Comparison of ENCODE assay signal across 1 cellular context in the genomic region with DNA sequence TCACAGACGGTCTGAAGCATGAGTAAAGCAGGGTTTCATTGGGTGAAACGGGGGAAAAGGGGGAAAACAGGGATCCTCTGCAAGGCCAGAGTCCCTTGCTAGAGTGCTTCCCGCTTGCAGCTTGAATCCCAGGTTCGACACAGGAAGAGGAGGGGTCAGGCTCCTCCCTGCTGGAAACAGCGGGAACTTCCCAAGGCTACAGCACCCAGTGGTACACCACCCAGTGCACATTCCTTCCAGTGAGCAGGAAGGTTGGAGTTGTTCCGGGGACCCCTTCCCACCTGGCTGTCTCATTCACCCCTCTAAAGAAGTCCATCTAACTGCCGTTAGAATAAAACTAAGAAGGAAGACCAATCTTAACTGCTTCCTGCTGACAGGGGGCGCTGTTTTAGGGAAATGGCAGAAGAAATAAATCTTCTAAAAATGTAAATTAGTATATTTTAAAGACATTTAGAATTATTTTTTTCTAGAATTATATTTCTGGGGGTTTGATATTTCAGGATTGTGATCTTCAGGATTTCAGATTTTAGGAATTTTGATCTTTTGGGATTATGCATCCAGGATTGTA.
TF ChIP-seq lines count a peak whose summit lies in the region.

No MANE protein-coding gene starts in this region.

TF ChIP-seq in H1, 55 proteins besides CTCF, POLR2A, EP300 and RAD21:
- TF ChIP-seq GTF2F1 (IDR thresholded peaks at IDR 0.05; ENCODE audit: borderline replicate concordance, low read depth, low read length) (no peak), CEBPB (IDR thresholded peaks at IDR 0.05; ENCODE audit: low read depth, low read length) (no peak), YY1 (IDR thresholded peaks at IDR 0.05; ENCODE audit: low read depth, low read length) (no peak), JUN (IDR thresholded peaks at IDR 0.05; ENCODE audit: low read depth, low read length) (no peak), E2F6 (IDR thresholded peaks at IDR 0.05) (no peak), SRF (IDR thresholded peaks at IDR 0.05; ENCODE audit: low read depth, low read length) (no peak), CHD2 (IDR thresholded peaks at IDR 0.05; ENCODE audit: low read length) (no peak)
- TF ChIP-seq, protein P1, sequence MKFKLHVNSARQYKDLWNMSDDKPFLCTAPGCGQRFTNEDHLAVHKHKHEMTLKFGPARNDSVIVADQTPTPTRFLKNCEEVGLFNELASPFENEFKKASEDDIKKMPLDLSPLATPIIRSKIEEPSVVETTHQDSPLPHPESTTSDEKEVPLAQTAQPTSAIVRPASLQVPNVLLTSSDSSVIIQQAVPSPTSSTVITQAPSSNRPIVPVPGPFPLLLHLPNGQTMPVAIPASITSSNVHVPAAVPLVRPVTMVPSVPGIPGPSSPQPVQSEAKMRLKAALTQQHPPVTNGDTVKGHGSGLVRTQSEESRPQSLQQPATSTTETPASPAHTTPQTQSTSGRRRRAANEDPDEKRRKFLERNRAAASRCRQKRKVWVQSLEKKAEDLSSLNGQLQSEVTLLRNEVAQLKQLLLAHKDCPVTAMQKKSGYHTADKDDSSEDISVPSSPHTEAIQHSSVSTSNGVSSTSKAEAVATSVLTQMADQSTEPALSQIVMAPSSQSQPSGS (IDR thresholded peaks at IDR 0.05; ENCODE audit: low read length): no peak
